Comparison of ENCODE assay signal across 20 cellular contexts in genomic region chr7:26280097-26280496, GRCh38. TPM values are rescaled to one million over a fixed set of nuclear protein-coding genes. Genes with fewer than 3 reads are reported as not detected.
A peak's percentile ranks its signal among the peaks of the same experiment; 100 is the strongest.
DNase-seq lines count a peak whose midpoint lies in the region; ATAC-seq and TF ChIP-seq lines count a peak whose summit lies in the region.
"Had no signal": no experiment of that assay in that cellular context is flagged by ENCODE, and none has a peak within 500 bp of the region (broad histone marks: within the 10 kb centered on the region; RNA-seq: fewer than 3 reads in every experiment).

No MANE protein-coding gene starts in this region.

- CTCF ChIA-PET in MCF 10A (lab: Yijun Ruan, JAX) (interaction anchor here (0.6 to 1.6 kb wide), 3 partner anchors 10 to 766 kb away, joined by 3 to 7 read pairs (median 3); no protein-coding TSS in a partner anchor), mammary epithelial cell (lab: Charles Lee; ENCODE audit: low non-redundant PET) (no interaction called here), T-cell (lab: Charles Lee) (interaction anchor here in 1 of 2 donors (1.2 to 1.3 kb wide), 2 partner anchors 14 to 190 kb away, joined by 3 to 4 read pairs; no protein-coding TSS in a partner anchor)

- H3K9me3 ChIP-seq in mammary epithelial cell (replicated peaks; ENCODE audit: insufficient read depth, low read length), result no peaks in the 10 kb centered on the region
- H3K9me3 ChIP-seq: body of pancreas, heart left ventricle, testis had no signal

- H3K36me3 Mint-ChIP-seq in MCF 10A (ENCODE audit: insufficient read depth, unreplicated experiment) (no peaks in the 10 kb centered on the region), T-cell (no peaks in the 10 kb centered on the region)
- no peaks in the 10 kb centered on the region for H3K36me3 Mint-ChIP-seq in dendritic cell treated with granulocyte-macrophage colony-stimulating factor and Interleukin-4, amounts not matched to agents 40 ng/mL and 50 ng/mL, for 4 days (ENCODE audit: low read depth)
- H3K36me3 Mint-ChIP-seq: stimulated activated naive B cell treated with anti-CD40 and anti-IgM and Interleukin-4, amounts not matched to agents 10 μg/mL and 1 μg/mL and 100 μg/mL, for 72 hours had no signal

- H3K4me3 Mint-ChIP-seq in MCF 10A (ENCODE audit: unreplicated experiment) (no peak overlapping the region), T-cell (no peak overlapping the region)
- H3K4me3 Mint-ChIP-seq in dendritic cell treated with granulocyte-macrophage colony-stimulating factor and Interleukin-4, amounts not matched to agents 40 ng/mL and 50 ng/mL, for 4 days, result no peak overlapping the region
- H3K4me3 Mint-ChIP-seq: stimulated activated naive B cell treated with anti-CD40 and anti-IgM and Interleukin-4, amounts not matched to agents 10 μg/mL and 1 μg/mL and 100 μg/mL, for 72 hours had no signal

- dilution Hi-C loops in mammary epithelial cell (cut with HindIII; ENCODE audit: low sequenced_read_pairs), result no loop called here

- in situ Hi-C loops in mammary epithelial cell (cut with MboI; ENCODE audit: low sequenced_read_pairs in 2 of 2), result no loop called here

- peak overlapping the region; percentile 57 for H3K27ac Mint-ChIP-seq in MCF 10A (ENCODE audit: low read depth, unreplicated experiment)
- H3K27ac Mint-ChIP-seq in T-cell, result peak overlapping the region; percentile 82 to 85
- H3K27ac Mint-ChIP-seq in dendritic cell treated with granulocyte-macrophage colony-stimulating factor and Interleukin-4, amounts not matched to agents 40 ng/mL and 50 ng/mL, for 4 days, result peak overlapping the region; percentile 24
- H3K27ac Mint-ChIP-seq: stimulated activated naive B cell treated with anti-CD40 and anti-IgM and Interleukin-4, amounts not matched to agents 10 μg/mL and 1 μg/mL and 100 μg/mL, for 72 hours had no signal

- DNase-seq in MCF 10A (ENCODE audit: unreplicated experiment) (no peak), mammary epithelial cell (no peak), T-cell (no peak), NCI-H748 (lab: John Stamatoyannopoulos, UW; ENCODE audit: unreplicated experiment) (no peak), amniotic stem cell (lab: John Stamatoyannopoulos, UW) (no peak), Right ventricle myocardium superior (no peak)
- DNase-seq: activated gamma-delta T cell; body of pancreas; foreskin fibroblast; H7; heart left ventricle; Kasumi-1; NCI-H1694 treated with DMSO at 0.1 percent for 48 hours; NCI-H82; SHP77; stimulated activated CD4-positive, alpha-beta T cell treated with anti-CD3 and anti-CD28 coated beads, Interleukin-4, amount 100 ng/mL, for 1 hour; stimulated activated naive B cell treated with anti-CD40 and anti-IgM and Interleukin-4, amounts not matched to agents 10 μg/mL and 1 μg/mL and 100 μg/mL, for 72 hours had no signal

- no peaks in the 10 kb centered on the region for H3K4me1 ChIP-seq in mammary epithelial cell (ENCODE audit: insufficient read depth, low read length)
- H3K4me1 ChIP-seq: BLaER1 treated with 17β-estradiol and CSF1 and Interleukin-3, amounts not matched to agents 10 nM and 100 nM; body of pancreas had no signal

- BruUV-seq in MCF 10A (replicated peaks; lab: Mats Ljungman, UMichigan) (no TSS peak), mammary epithelial cell (replicated peaks; lab: Mats Ljungman, UMichigan) (no TSS peak)

- H3K36me3 ChIP-seq in mammary epithelial cell (ENCODE audit: insufficient read depth, low read length), result no peaks in the 10 kb centered on the region
- H3K36me3 ChIP-seq: BLaER1 treated with 17β-estradiol and CSF1 and Interleukin-3, amounts not matched to agents 10 nM and 100 nM; heart left ventricle had no signal

- H3K27me3 ChIP-seq in mammary epithelial cell (ENCODE audit: insufficient read depth, low read length), result no peaks in the 10 kb centered on the region
- H3K27me3 ChIP-seq: BLaER1 treated with 17β-estradiol and CSF1 and Interleukin-3, amounts not matched to agents 10 nM and 100 nM; body of pancreas; heart left ventricle; testis had no signal

- ATAC-seq in T-cell (replicated peaks in 1 of 4) (no peak), Right ventricle myocardium superior (ENCODE audit: poor library complexity) (no peak)
- ATAC-seq: body of pancreas, heart left ventricle had no signal

- no peak overlapping the region for H3K4me2 ChIP-seq in mammary epithelial cell (ENCODE audit: insufficient read depth, low read depth, low read length)
- H3K4me2 ChIP-seq: BLaER1 treated with 17β-estradiol and CSF1 and Interleukin-3, amounts not matched to agents 10 nM and 100 nM had no signal

- H3K9me3 Mint-ChIP-seq in MCF 10A (ENCODE audit: unreplicated experiment), result no peaks in the 10 kb centered on the region
- H3K9me3 Mint-ChIP-seq in T-cell, result no peaks in the 10 kb centered on the region
- no peaks in the 10 kb centered on the region for H3K9me3 Mint-ChIP-seq in dendritic cell treated with granulocyte-macrophage colony-stimulating factor and Interleukin-4, amounts not matched to agents 40 ng/mL and 50 ng/mL, for 4 days
- H3K9me3 Mint-ChIP-seq: stimulated activated naive B cell treated with anti-CD40 and anti-IgM and Interleukin-4, amounts not matched to agents 10 μg/mL and 1 μg/mL and 100 μg/mL, for 72 hours had no signal

- no peak overlapping the region for H3K27ac ChIP-seq in mammary epithelial cell (ENCODE audit: insufficient read depth, low read depth, low read length)
- H3K27ac ChIP-seq: BLaER1 treated with 17β-estradiol and CSF1 and Interleukin-3, amounts not matched to agents 10 nM and 100 nM; body of pancreas; heart left ventricle; testis had no signal

- intact Hi-C loops in MCF 10A (cut with micrococcal nuclease) (no loop called here), mammary epithelial cell (cut with micrococcal nuclease) (no loop called here), Right ventricle myocardium superior (cut with DNase I) (no loop called here)
- intact Hi-C loops in dendritic cell treated with granulocyte-macrophage colony-stimulating factor and Interleukin-4, amounts not matched to agents 40 ng/mL and 50 ng/mL, for 4 days (cut with micrococcal nuclease), result no loop called here

- POLR2A ChIA-PET in MCF 10A (lab: Yijun Ruan, JAX) (interaction anchor here (0.6 to 1.3 kb wide), 4 partner anchors 37 to 1931 kb away, joined by 3 read pairs; no protein-coding TSS in a partner anchor), T-cell (lab: Charles Lee) (no interaction called here)

- no peak overlapping the region for H3K4me3 ChIP-seq in mammary epithelial cell (replicated peaks in 1 of 3; ENCODE audit: insufficient read depth in 1 of 3, low read depth in 2 of 3, low read length in 3 of 3)
- H3K4me3 ChIP-seq: BLaER1 treated with 17β-estradiol and CSF1 and Interleukin-3, amounts not matched to agents 10 nM and 100 nM; body of pancreas; testis had no signal

- no peaks in the 10 kb centered on the region for H4K20me1 ChIP-seq in mammary epithelial cell (ENCODE audit: insufficient read depth, low read length)
- H4K20me1 ChIP-seq: BLaER1 treated with 17β-estradiol and CSF1 and Interleukin-3, amounts not matched to agents 10 nM and 100 nM had no signal

- H3K4me1 Mint-ChIP-seq in MCF 10A (ENCODE audit: insufficient read depth, unreplicated experiment) (no peaks in the 10 kb centered on the region), T-cell (peaks cover 12 to 15% (median 13%) of the 10 kb centered on the region in 3 donors)
- H3K4me1 Mint-ChIP-seq in dendritic cell treated with granulocyte-macrophage colony-stimulating factor and Interleukin-4, amounts not matched to agents 40 ng/mL and 50 ng/mL, for 4 days (ENCODE audit: low read depth), result no peaks in the 10 kb centered on the region

- H3K27me3 Mint-ChIP-seq in MCF 10A (ENCODE audit: insufficient read depth, unreplicated experiment) (no peaks in the 10 kb centered on the region), T-cell (no peaks in the 10 kb centered on the region)
- H3K27me3 Mint-ChIP-seq in dendritic cell treated with granulocyte-macrophage colony-stimulating factor and Interleukin-4, amounts not matched to agents 40 ng/mL and 50 ng/mL, for 4 days, result no peaks in the 10 kb centered on the region
- H3K27me3 Mint-ChIP-seq: stimulated activated naive B cell treated with anti-CD40 and anti-IgM and Interleukin-4, amounts not matched to agents 10 μg/mL and 1 μg/mL and 100 μg/mL, for 72 hours had no signal

- no peak overlapping the region for H3K9ac ChIP-seq in mammary epithelial cell (ENCODE audit: insufficient read depth, low read length)
- H3K9ac ChIP-seq: BLaER1 treated with 17β-estradiol and CSF1 and Interleukin-3, amounts not matched to agents 10 nM and 100 nM had no signal

- TF ChIP-seq CTCF in MCF 10A (IDR thresholded peaks at IDR 0.05; ENCODE audit: unreplicated experiment), result no peak
- no peak for TF ChIP-seq CTCF in mammary epithelial cell (conservative IDR thresholded peaks at IDR 0.05 in 1 of 2, IDR thresholded peaks at IDR 0.05 in 1 of 2; ENCODE audit: extremely low read depth in 1 of 2, insufficient read depth in 1 of 2, low read depth in 1 of 2, low read length in 2 of 2)

- H3K79me2 ChIP-seq in mammary epithelial cell (ENCODE audit: insufficient read depth, low read length), result no peaks in the 10 kb centered on the region

- H2AFZ ChIP-seq in mammary epithelial cell (ENCODE audit: low read depth, low read length), result no peak overlapping the region

RNA-seq across cellular contexts. Expression of gene SNX10, which starts 11.6 kb away (rescaled TPM):
- 7.1 and 8.0 TPM in 2 replicates for total RNA-seq in MCF 10A (2022)
- 10 to 100 TPM in 1 of 2 donors, 1 to 10 TPM in 1; 6.0 to 13.0 TPM for total RNA-seq in mammary epithelial cell
- 11.4 TPM for polyA plus RNA-seq in mammary epithelial cell
- 4.5 TPM for polyA minus RNA-seq in mammary epithelial cell
- 1 to 10 TPM; 5.7 to 8.8 (median 7.8) TPM for total RNA-seq in T-cell
- 1.2 TPM for total RNA-seq in Right ventricle myocardium superior

Comparison
In these comparisons a context has a peak if more than half of its experiments do, and no peak if none do; other contexts are left out.
1. H3K27ac Mint-ChIP-seq: peak in every context shown above with its lines; median percentile 84 in T-cell; 57 in MCF 10A; 24 in dendritic cell treated with granulocyte-macrophage colony-stimulating factor and Interleukin-4, amounts not matched to agents 40 ng/mL and 50 ng/mL, for 4 days.